Comparison of ENCODE assay signal across 1 cellular context in genomic region chr1:8822383-8823294, GRCh38.
TF ChIP-seq lines count a peak whose summit lies in the region.

No MANE protein-coding gene starts in this region.

TF ChIP-seq in H1, 55 proteins besides CTCF, POLR2A, EP300 and RAD21:
- TF ChIP-seq YY1 (IDR thresholded peaks at IDR 0.05; ENCODE audit: low read depth, low read length), result no peak
